In the genomic region with DNA sequence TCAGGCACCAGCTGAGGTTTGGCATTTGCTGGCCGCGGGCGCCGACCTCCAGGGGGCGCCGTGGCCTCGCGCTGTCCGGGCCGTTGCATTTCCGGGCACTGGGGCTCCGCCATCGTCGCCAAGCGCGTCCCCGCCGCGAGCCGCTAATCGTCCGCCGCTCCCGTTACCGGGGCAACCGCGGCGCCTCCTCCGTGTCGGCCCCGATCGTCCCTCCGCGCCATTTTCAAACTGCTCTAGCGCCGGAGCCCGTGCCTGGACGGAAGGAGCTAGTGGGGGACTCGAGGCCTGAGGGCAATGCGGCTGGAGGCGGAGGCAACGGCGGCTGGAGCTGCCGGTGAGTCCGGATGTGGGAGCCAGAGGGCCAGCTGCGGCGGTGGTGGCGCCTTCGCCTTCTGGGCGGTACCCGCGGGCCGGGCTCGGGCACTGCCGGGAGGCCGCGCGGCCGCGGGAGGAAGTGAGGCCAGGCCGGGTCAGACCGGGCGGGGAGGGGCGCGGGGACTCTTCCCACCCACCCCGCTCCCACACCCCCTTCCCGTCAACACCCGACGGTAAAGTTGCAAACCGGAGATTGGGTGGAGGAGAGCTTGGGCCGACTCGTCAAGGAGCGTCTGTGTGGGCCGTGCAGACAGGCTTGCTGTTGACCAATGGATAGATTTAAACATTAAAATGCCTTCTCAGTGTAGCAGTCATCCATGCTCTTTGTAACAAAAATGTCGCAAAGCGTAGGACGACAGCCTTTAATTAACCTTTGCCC, we compare ENCODE assay signal across 8 cellular contexts. TPM values are rescaled to one million over a fixed set of nuclear protein-coding genes. Genes with fewer than 3 reads are reported as not detected.
A peak's percentile ranks its signal among the peaks of the same experiment; 100 is the strongest.
DNase-seq lines count a peak whose midpoint lies in the region; ATAC-seq, FAIRE-seq and TF ChIP-seq lines count a peak whose summit lies in the region.

A gene with protein sequence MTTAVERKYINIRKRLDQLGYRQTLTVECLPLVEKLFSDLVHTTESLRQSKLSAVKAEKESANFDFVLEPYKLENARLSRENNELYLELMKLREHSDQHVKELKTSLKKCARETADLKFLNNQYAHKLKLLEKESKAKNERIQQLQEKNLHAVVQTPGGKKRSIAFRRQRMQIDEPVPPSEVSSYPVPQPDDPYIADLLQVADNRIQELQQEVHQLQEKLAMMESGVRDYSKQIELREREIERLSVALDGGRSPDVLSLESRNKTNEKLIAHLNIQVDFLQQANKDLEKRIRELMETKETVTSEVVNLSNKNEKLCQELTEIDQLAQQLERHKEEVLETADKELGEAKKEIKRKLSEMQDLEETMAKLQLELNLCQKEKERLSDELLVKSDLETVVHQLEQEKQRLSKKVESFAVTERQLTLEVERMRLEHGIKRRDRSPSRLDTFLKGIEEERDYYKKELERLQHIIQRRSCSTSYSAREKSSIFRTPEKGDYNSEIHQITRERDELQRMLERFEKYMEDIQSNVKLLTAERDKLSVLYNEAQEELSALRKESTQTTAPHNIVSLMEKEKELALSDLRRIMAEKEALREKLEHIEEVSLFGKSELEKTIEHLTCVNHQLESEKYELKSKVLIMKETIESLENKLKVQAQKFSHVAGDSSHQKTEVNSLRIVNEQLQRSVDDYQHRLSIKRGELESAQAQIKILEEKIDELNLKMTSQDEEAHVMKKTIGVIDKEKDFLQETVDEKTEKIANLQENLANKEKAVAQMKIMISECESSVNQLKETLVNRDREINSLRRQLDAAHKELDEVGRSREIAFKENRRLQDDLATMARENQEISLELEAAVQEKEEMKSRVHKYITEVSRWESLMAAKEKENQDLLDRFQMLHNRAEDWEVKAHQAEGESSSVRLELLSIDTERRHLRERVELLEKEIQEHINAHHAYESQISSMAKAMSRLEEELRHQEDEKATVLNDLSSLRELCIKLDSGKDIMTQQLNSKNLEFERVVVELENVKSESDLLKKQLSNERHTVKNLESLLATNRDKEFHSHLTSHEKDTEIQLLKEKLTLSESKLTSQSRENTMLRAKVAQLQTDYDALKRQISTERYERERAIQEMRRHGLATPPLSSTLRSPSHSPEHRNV (plus strand): TSS at position 220 of the 754 bp plus-strand sequence. CDS start 3,186 bp downstream, outside the sequence.

- no peaks in the 10 kb centered on the region for H3K27me3 ChIP-seq in neutrophil

- in situ Hi-C loops in SK-MEL-5 (cut with HindIII; ENCODE audit: low pct_unique_long_range_greater_than_20kb, low sequenced_read_pairs): no loop called here

- DNase-seq in GM10266 (ENCODE audit: extremely low spot score) (peak; percentile 91), NAMALWA (ENCODE audit: low spot score) (peak; percentile 95), SK-MEL-5 (ENCODE audit: low read depth, low spot score) (peak; percentile 91), frontal cortex (ENCODE audit: low spot score in 2 of 2) (peak; percentile 90 to 93), substantia nigra (lab: John Stamatoyannopoulos, UW) (peak; percentile 56 to 95 (median 89))
- peak; percentile 94 for DNase-seq in activated naive CD4-positive, alpha-beta T cell treated with Interleukin-2 at 50 U/mL for 16 hours

- no peak for FAIRE-seq in frontal cortex (lab: Jason Lieb, UNC)

- peaks cover 32 to 34% of the 10 kb centered on the region in 2 experiments for H3K4me1 ChIP-seq in neutrophil (ENCODE audit: control insufficient read depth in 1 of 2, insufficient read depth in 1 of 2, low read depth in 1 of 2, low read length in 1 of 2)

- H3K9me3 ChIP-seq in neutrophil: no peaks in the 10 kb centered on the region

- H3K36me3 ChIP-seq in neutrophil: peaks cover 4% of the 10 kb centered on the region

- peak; percentile 79 for ATAC-seq in HG02571 (IDR thresholded peaks at IDR 0.05; ENCODE audit: unreplicated experiment)

- peak within 1 kb of the TSS; percentile 69 to 99 for H3K4me3 ChIP-seq in neutrophil (ENCODE audit: low read depth in 1 of 2, low read length in 1 of 2)

- TF ChIP-seq CTCF in GM10266 (IDR thresholded peaks at IDR 0.05; ENCODE audit: control insufficient read depth, insufficient read depth, low read depth, missing control alignments): peak; percentile 94
- TF ChIP-seq CTCF in neutrophil (IDR thresholded peaks at IDR 0.05): peak; percentile 90

- H3K27ac ChIP-seq in neutrophil (peak within 1 kb of the TSS; percentile 96), substantia nigra (ENCODE audit: low read depth, low read length, poor library complexity, severe bottlenecking) (peak within 1 kb of the TSS; percentile 82)

RNA-seq across cellular contexts. Expression of the gene that starts here (rescaled TPM):
- total RNA-seq in SK-MEL-5 (2014; rRNA removed; shearing (Covaris generic)): 4.5 and 4.8 TPM in 2 replicates
- polyA plus RNA-seq in SK-MEL-5 (2015; cell fraction: cytosol; rRNA removed): 2.4 and 5.5 TPM in 2 replicates
- 9.0 and 9.4 TPM in 2 replicates for polyA plus RNA-seq in SK-MEL-5 (2015; cell fraction: nucleus; rRNA removed)
- total RNA-seq in frontal cortex: 20.0 TPM

Comparison
In these comparisons a context has a peak if more than half of its experiments do, and no peak if none do; other contexts are left out.
1. Peak in every context shown above with its lines: DNase-seq, ATAC-seq, H3K4me3 ChIP-seq and H3K27ac ChIP-seq.